11 cellular contexts compared by ENCODE assay signal in genomic region chr21:35563885-35564451, GRCh38.
DNase-seq lines count a peak whose midpoint lies in the region; ATAC-seq, FAIRE-seq and TF ChIP-seq lines count a peak whose summit lies in the region.
"Had no signal": no experiment of that assay in that cellular context is flagged by ENCODE, and none has a peak within 500 bp of the region (broad histone marks: within the 10 kb centered on the region; RNA-seq: fewer than 3 reads in every experiment).

No MANE protein-coding gene starts in this region.

- H3K4me1 ChIP-seq in IMR-90 (ENCODE audit: control insufficient read depth, insufficient read depth, low read length) (peaks cover 20% of the 10 kb centered on the region), left ventricle myocardium inferior (peaks cover 10% of the 10 kb centered on the region), suprapubic skin (peaks cover 14% of the 10 kb centered on the region), small intestine (ENCODE audit: control insufficient read depth in 2 of 2, insufficient read depth in 1 of 2, low read depth in 1 of 2, low read length in 1 of 2) (no peaks in the 10 kb centered on the region)

- no TSS peak for BruUV-seq in IMR-90 (replicated peaks; lab: Mats Ljungman, UMichigan)

- CTCF ChIA-PET in IMR-90 (lab: Yijun Ruan, JAX) = no interaction called here

- H3K27me3 ChIP-seq in IMR-90 (ENCODE audit: control insufficient read depth, insufficient read depth, low read length) (no peaks in the 10 kb centered on the region), left ventricle myocardium inferior (ENCODE audit: low read depth) (peaks cover 51% of the 10 kb centered on the region), suprapubic skin (no peaks in the 10 kb centered on the region), small intestine (ENCODE audit: control insufficient read depth in 2 of 2, insufficient read depth in 2 of 2, low read length in 2 of 2) (no peaks in the 10 kb centered on the region)
- H3K27me3 ChIP-seq: vagina had no signal

- ATAC-seq in IMR-90 (ENCODE audit: low read depth) = peak; percentile 64
- ATAC-seq in GM18868 (IDR thresholded peaks at IDR 0.05; ENCODE audit: unreplicated experiment) = no peak
- no peak for ATAC-seq in GM21717 (IDR thresholded peaks at IDR 0.05; ENCODE audit: unreplicated experiment)
- ATAC-seq: effector memory CD8-positive, alpha-beta T cell had no signal

- H2AFZ ChIP-seq in IMR-90 (replicated peaks; ENCODE audit: low read length, poor library complexity) = peak overlapping the region; percentile 87

- 0 out of 2 replicates have a peak, but pooled peaks have one; percentile 5 for TF ChIP-seq RAD21 in IMR-90 (IDR thresholded peaks at IDR 0.05; ENCODE audit: low read length)

- intact Hi-C loops in IMR-90 (cut with micrococcal nuclease) = no loop called here
- intact Hi-C loops in left ventricle myocardium inferior (cut with micrococcal nuclease) = no loop called here

- no peaks in the 10 kb centered on the region; the same call in 1 of the 2 replicates for H3K9me3 ChIP-seq in IMR-90 (ENCODE audit: control insufficient read depth, insufficient read depth, low read length)
- peaks cover 8% of the 10 kb centered on the region for H3K9me3 ChIP-seq in left ventricle myocardium inferior (replicated peaks)
- H3K9me3 ChIP-seq in suprapubic skin = no peaks in the 10 kb centered on the region
- no peaks in the 10 kb centered on the region for H3K9me3 ChIP-seq in small intestine (ENCODE audit: control insufficient read depth, low read depth)
- H3K9me3 ChIP-seq: vagina had no signal

- H4K20me1 ChIP-seq in IMR-90 (ENCODE audit: insufficient read depth, low read length) = no peaks in the 10 kb centered on the region

- no peak for TF ChIP-seq EP300 in suprapubic skin (IDR thresholded peaks at IDR 0.05)

- H2BK15ac ChIP-seq in IMR-90 (ENCODE audit: low read depth, low read length) = peak overlapping the region; percentile 94; the same call in 1 of the 3 replicates

- dilution Hi-C loops in IMR-90 (cut with HindIII; ENCODE audit: low sequenced_read_pairs, unreplicated experiment) = no loop called here

- peak overlapping the region; percentile 84 for H3K18ac ChIP-seq in IMR-90 (ENCODE audit: low read depth, low read length)

- H3K9ac ChIP-seq in IMR-90 (ENCODE audit: low read depth, low read length) = peak overlapping the region; percentile 26; the same call in 1 of the 2 replicates

- H2BK120ac ChIP-seq in IMR-90 (ENCODE audit: low read depth, low read length) = peak overlapping the region; percentile 92

- peak overlapping the region; percentile 86 for H3K23ac ChIP-seq in IMR-90 (ENCODE audit: low read depth, low read length)

- 0 out of 4 replicates have a peak, but pooled peaks cover 0 to 3% of the 10 kb centered on the region in 2 experiments for H3K79me1 ChIP-seq in IMR-90 (ENCODE audit: low read depth in 1 of 2, low read length in 2 of 2)

- H3K27ac ChIP-seq in IMR-90 (ENCODE audit: insufficient read depth, low read length) (peak overlapping the region; percentile 94), left ventricle myocardium inferior (replicated peaks) (no peak overlapping the region), suprapubic skin (peak overlapping the region; percentile 30), small intestine (ENCODE audit: low read depth in 1 of 2, low read length in 1 of 2) (peak overlapping the region in 1 of 2 donors; percentile 4)
- H3K27ac ChIP-seq: vagina had no signal

- H3K4me3 ChIP-seq in IMR-90 (ENCODE audit: insufficient read depth, low read depth, low read length) (no peak overlapping the region), left ventricle myocardium inferior (no peak overlapping the region), suprapubic skin (no peak overlapping the region), small intestine (ENCODE audit: low read depth in 1 of 2, low read length in 2 of 2) (no peak overlapping the region)
- H3K4me3 ChIP-seq: vagina had no signal

- POLR2A ChIA-PET in IMR-90 (lab: Charles Lee; ENCODE audit: unreplicated experiment) = no interaction called here

- TF ChIP-seq CTCF in IMR-90 (conservative IDR thresholded peaks at IDR 0.05; ENCODE audit: low read depth, low read length) (no peak), left ventricle myocardium inferior (IDR thresholded peaks at IDR 0.05; ENCODE audit: borderline replicate concordance) (no peak), suprapubic skin (IDR thresholded peaks at IDR 0.05) (no peak)

- peak overlapping the region; percentile 63; the same call in 1 of the 2 replicates for H3K56ac ChIP-seq in IMR-90 (ENCODE audit: extremely low read depth, insufficient read depth, low read length)

- peak overlapping the region; percentile 68 for H3K4me2 ChIP-seq in IMR-90 (ENCODE audit: low read depth, low read length)

- in situ Hi-C loops in IMR-90 (cut with MboI; ENCODE audit: low sequenced_read_pairs) = no loop called here

- H3K4ac ChIP-seq in IMR-90 (ENCODE audit: low read depth, low read length) = peak overlapping the region; percentile 96

- H2AK9ac ChIP-seq in IMR-90 (replicated peaks; ENCODE audit: low read depth, low read length, poor library complexity) = peak overlapping the region; percentile 68

- no CpG with 5 or more reads among the region's 10 CpGs for WGBS in IMR-90 (ENCODE audit: extremely low coverage in 2 of 2, insufficient read length in 1 of 2), 2 experiments
- 63% methylated on average over 10 of the region's 10 CpGs for WGBS in suprapubic skin
- WGBS in small intestine, 3 donors = 50 to 82% (median 75%) methylated on average over 10 of the region's 10 CpGs

- H2BK20ac ChIP-seq in IMR-90 (ENCODE audit: low read depth, low read length) = peak overlapping the region; percentile 96

- H3K9me1 ChIP-seq in IMR-90 (ENCODE audit: insufficient read depth, low read length) = peaks cover 25% of the 10 kb centered on the region

- peak overlapping the region; percentile 89 for H2AK5ac ChIP-seq in IMR-90 (ENCODE audit: low read depth, low read length)

- H3K36me3 ChIP-seq in IMR-90 (ENCODE audit: control insufficient read depth, insufficient read depth, low read length) (no peaks in the 10 kb centered on the region), left ventricle myocardium inferior (no peaks in the 10 kb centered on the region), suprapubic skin (no peaks in the 10 kb centered on the region), small intestine (ENCODE audit: control insufficient read depth in 2 of 2, insufficient read depth in 2 of 2, low read length in 2 of 2) (no peaks in the 10 kb centered on the region)
- H3K36me3 ChIP-seq: vagina had no signal

- TF ChIP-seq POLR2A in IMR-90 (IDR thresholded peaks at IDR 0.05; ENCODE audit: low read depth, low read length) (no peak), suprapubic skin (IDR thresholded peaks at IDR 0.05) (no peak)

- peak overlapping the region; percentile 93 for H2BK5ac ChIP-seq in IMR-90 (ENCODE audit: low read depth, low read length, poor library complexity, severe bottlenecking)

- DNase-seq in IMR-90 (peak; percentile 91), T1000 (lab: John Stamatoyannopoulos, UW) (peak; percentile 88), left ventricle myocardium inferior (peak; percentile 66), suprapubic skin (ENCODE audit: low spot score in 2 of 2) (no peak), small intestine (no peak), HTR-8/SVneo (ENCODE audit: insufficient read length, low spot score) (no peak)
- DNase-seq: activated CD4-positive, CD25-positive, alpha-beta regulatory T cell treated with anti-CD3 and anti-CD28 coated beads, Interleukin-2, amount 50 U/mL, for 72 hours; effector memory CD8-positive, alpha-beta T cell had no signal

- H4K8ac ChIP-seq in IMR-90 (ENCODE audit: low read depth in 2 of 2, low read length in 2 of 2) = peak overlapping the region; percentile 76 to 90

- peak overlapping the region; percentile 16 for H4K5ac ChIP-seq in IMR-90 (ENCODE audit: low read depth, low read length)

- H4K91ac ChIP-seq in IMR-90 (ENCODE audit: insufficient read depth, low read depth, low read length) = peak overlapping the region; percentile 82

- no peak for FAIRE-seq in small intestine (lab: Jason Lieb, UNC)
- FAIRE-seq in HTR-8/SVneo (lab: Jason Lieb, UNC) = no peak

- H3K14ac ChIP-seq in IMR-90 (replicated peaks; ENCODE audit: low read depth, low read length) = peak overlapping the region; percentile 68

TF ChIP-seq in IMR-90, 13 proteins besides CTCF, POLR2A, EP300 and RAD21:
- TF ChIP-seq ELK1 (IDR thresholded peaks at IDR 0.05; ENCODE audit: borderline replicate concordance, low read depth, low read length) (no peak), MAFK (IDR thresholded peaks at IDR 0.05; ENCODE audit: low read depth, low read length) (peak; percentile 66)

Comparison
In these comparisons a context has a peak if more than half of its experiments do, and no peak if none do; other contexts are left out.
1. DNase-seq: peak in IMR-90 (single experiment), T1000 (single experiment) and left ventricle myocardium inferior (single experiment); none in suprapubic skin (0 of 2), small intestine (single experiment) and HTR-8/SVneo (single experiment).